22 cellular contexts compared by ENCODE assay signal in the genomic region with DNA sequence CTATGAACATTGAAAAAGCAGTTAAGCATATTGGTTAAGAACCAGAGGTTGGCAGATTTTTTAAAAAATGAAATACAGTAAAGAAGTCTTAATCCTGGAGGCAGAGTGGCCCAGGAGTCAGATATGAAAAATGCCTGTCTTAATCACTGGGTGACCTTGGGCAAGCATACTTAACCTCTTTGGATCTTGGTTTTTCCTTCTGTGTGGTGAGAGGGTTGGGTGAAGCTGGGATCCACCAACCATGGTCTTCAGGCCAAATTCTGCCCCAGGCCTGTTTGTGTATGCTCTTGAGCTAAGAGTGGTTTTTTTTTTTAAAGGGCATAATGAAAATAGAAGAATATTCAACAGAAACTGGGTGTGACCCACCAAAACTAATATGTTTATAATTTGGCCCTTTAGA. TPM values are rescaled to one million over a fixed set of nuclear protein-coding genes. Genes with fewer than 3 reads are reported as not detected.
"Had no signal": no experiment of that assay in that cellular context is flagged by ENCODE, and none has a peak within 500 bp of the region (broad histone marks: within the 10 kb centered on the region; RNA-seq: fewer than 3 reads in every experiment).

No MANE protein-coding gene starts in this region.

- H3K9me3 ChIP-seq: ascending aorta, heart left ventricle, left lung, suprapubic skin, transverse colon, vagina had no signal

- H3K4me3 ChIP-seq: ascending aorta, gastroesophageal sphincter, heart left ventricle, left lung, SK-N-MC, suprapubic skin, transverse colon, vagina had no signal

- H3K27ac Mint-ChIP-seq: activated B cell treated with CpG ODN at 0.5 μM for 24 hours; activated CD8-positive, alpha-beta memory T cell treated with anti-CD3 and anti-CD28 coated beads, Interleukin-2, amount 10 ng/mL, durations not matched to agents 7 days and 5 days; progenitor cell of endocrine pancreas had no signal

- H3K27me3 Mint-ChIP-seq: stimulated activated naive CD8-positive, alpha-beta T cell treated with anti-CD3 and anti-CD28 coated beads, Interleukin-15, Interleukin-2, amounts not matched to agents 100 ng/mL and 50 ng/mL, for 24 hours had no signal

- H3K9me3 Mint-ChIP-seq: activated B cell treated with CpG ODN at 0.5 μM for 24 hours; stimulated activated naive CD8-positive, alpha-beta T cell treated with anti-CD3 and anti-CD28 coated beads, Interleukin-15, Interleukin-2, amounts not matched to agents 100 ng/mL and 50 ng/mL, for 24 hours had no signal

- H3K27ac ChIP-seq: ascending aorta, gastroesophageal sphincter, heart left ventricle, left lung, SK-N-MC, suprapubic skin, transverse colon, vagina had no signal

- DNase-seq: activated B cell treated with CpG ODN at 0.5 μM for 24 hours; activated CD8-positive, alpha-beta memory T cell treated with anti-CD3 and anti-CD28 coated beads, Interleukin-2, amount 10 ng/mL, durations not matched to agents 7 days and 5 days; cortex of kidney; heart left ventricle; left lung; midbrain; stimulated activated CD4-positive, alpha-beta T cell treated with anti-CD3 and anti-CD28 coated beads, Interleukin-2, amount 100 ng/mL, for 24 hours; T-helper 9 cell; transverse colon had no signal

- ATAC-seq: activated CD8-positive, alpha-beta memory T cell treated with anti-CD3 and anti-CD28 coated beads, Interleukin-2, amount 10 ng/mL, durations not matched to agents 7 days and 5 days; esophagus mucosa; gastroesophageal sphincter; heart left ventricle; left lung had no signal

- H3K4me1 Mint-ChIP-seq: neural crest cell had no signal

- H3K4me3 Mint-ChIP-seq: activated B cell treated with CpG ODN at 0.5 μM for 24 hours; activated CD8-positive, alpha-beta memory T cell treated with anti-CD3 and anti-CD28 coated beads, Interleukin-2, amount 10 ng/mL, durations not matched to agents 7 days and 5 days; neural crest cell; stimulated activated naive CD8-positive, alpha-beta T cell treated with anti-CD3 and anti-CD28 coated beads, Interleukin-15, Interleukin-2, amounts not matched to agents 100 ng/mL and 50 ng/mL, for 24 hours had no signal

RNA-seq across cellular contexts. Expression of a gene that starts 20.0 kb away (rescaled TPM):
- total RNA-seq: activated B cell treated with CpG ODN at 0.5 μM for 24 hours, ascending aorta, esophagus mucosa, gastroesophageal sphincter, heart left ventricle, kidney epithelial cell, left lung, lung microvascular endothelial cell, neural crest cell, omental fat pad, progenitor cell of endocrine pancreas, skeletal muscle tissue, suprapubic skin, transverse colon, vagina had no signal

RNA-seq across cellular contexts. Expression of a gene that starts 44.4 kb away (rescaled TPM):
- total RNA-seq: activated B cell treated with CpG ODN at 0.5 μM for 24 hours; activated CD8-positive, alpha-beta memory T cell treated with anti-CD3 and anti-CD28 coated beads, Interleukin-2, amount 10 ng/mL, durations not matched to agents 7 days and 5 days; ascending aorta; esophagus mucosa; gastroesophageal sphincter; heart left ventricle; kidney epithelial cell; left lung; lung microvascular endothelial cell; neural crest cell; omental fat pad; progenitor cell of endocrine pancreas; skeletal muscle tissue; suprapubic skin; transverse colon; vagina had no signal
